7 cellular contexts compared by ENCODE assay signal in genomic region chr7:100208911-100209408, GRCh38. TPM values are rescaled to one million over a fixed set of nuclear protein-coding genes. Genes with fewer than 3 reads are reported as not detected.
DNase-seq lines count a peak whose midpoint lies in the region; ATAC-seq and TF ChIP-seq lines count a peak whose summit lies in the region.

No MANE protein-coding gene starts in this region.

- peak overlapping the region in 2 of 8 donors; percentile 3 to 44 for H3K27ac ChIP-seq in spleen

- H3K27me3 Mint-ChIP-seq in activated CD4-positive, alpha-beta T cell treated with anti-CD3 and anti-CD28 coated beads, Interleukin-2, amount 10 ng/mL, durations not matched to agents 7 days and 5 days: no peaks in the 10 kb centered on the region

- intact Hi-C loops in spleen (cut with DNase I; ENCODE audit: low total_unique reads): no loop called here
- intact Hi-C loops in lower leg skin (cut with DNase I; ENCODE audit: low total_unique reads): loop anchor here (10.0 kb wide), 1 partner anchor 74 kb away; no protein-coding TSS in a partner anchor

- H3K4me1 ChIP-seq in spleen (peaks cover 9 to 61% (median 30%) of the 10 kb centered on the region in 6 donors), BE2C (no peaks in the 10 kb centered on the region)

- H3K27ac Mint-ChIP-seq in activated CD4-positive, alpha-beta T cell treated with anti-CD3 and anti-CD28 coated beads, Interleukin-2, amount 10 ng/mL, durations not matched to agents 7 days and 5 days: peak overlapping the region; percentile 90

- peaks cover 2% of the 10 kb centered on the region for H3K9me3 Mint-ChIP-seq in activated CD4-positive, alpha-beta T cell treated with anti-CD3 and anti-CD28 coated beads, Interleukin-2, amount 10 ng/mL, durations not matched to agents 7 days and 5 days

- H3K36me3 ChIP-seq in spleen (peaks cover 0 to 26% (median 0%) of the 10 kb centered on the region in 6 donors), BE2C (no peaks in the 10 kb centered on the region)

- peak; percentile 62 for DNase-seq in activated CD4-positive, alpha-beta T cell treated with anti-CD3 and anti-CD28 coated beads, Interleukin-2, amount 10 ng/mL, durations not matched to agents 7 days and 5 days
- DNase-seq in spleen: peak; percentile 72
- no peak for DNase-seq in lower leg skin (ENCODE audit: low spot score in 2 of 2)
- no peak for DNase-seq in NCI-H345 (lab: John Stamatoyannopoulos, UW)
- no peak for DNase-seq in BE2C

- no peaks in the 10 kb centered on the region for H3K27me3 ChIP-seq in spleen (replicated peaks in 1 of 7)
- peaks cover 22% of the 10 kb centered on the region for H3K27me3 ChIP-seq in BE2C

- TF ChIP-seq CTCF in spleen (IDR thresholded peaks at IDR 0.05 in 8 of 11, conservative IDR thresholded peaks at IDR 0.05 in 3 of 11) (no peak), lower leg skin (IDR thresholded peaks at IDR 0.05) (no peak), BE2C (IDR thresholded peaks at IDR 0.05; ENCODE audit: low read depth, low read length) (no peak)

- WGBS in spleen, 5 donors: 45 to 54% (median 48%) methylated on average over 6 of the region's 6 CpGs
- 58 to 66% methylated on average over 6 of the region's 6 CpGs for WGBS in lower leg skin, 2 donors

- TF ChIP-seq POLR2A in spleen (IDR thresholded peaks at IDR 0.05) (no peak), lower leg skin (IDR thresholded peaks at IDR 0.05) (no peak)

- POLR2A ChIA-PET in activated CD4-positive, alpha-beta T cell treated with anti-CD3 and anti-CD28 coated beads, Interleukin-2, amount 10 ng/mL, durations not matched to agents 7 days and 5 days (lab: Charles Lee): interaction anchor here (0.6 kb wide), 1 partner anchor 220 kb away, joined by 3 read pairs; no protein-coding TSS in a partner anchor

- H3K36me3 Mint-ChIP-seq in activated CD4-positive, alpha-beta T cell treated with anti-CD3 and anti-CD28 coated beads, Interleukin-2, amount 10 ng/mL, durations not matched to agents 7 days and 5 days (ENCODE audit: low read depth): peaks cover 22% of the 10 kb centered on the region

- H3K4me1 Mint-ChIP-seq in activated CD4-positive, alpha-beta T cell treated with anti-CD3 and anti-CD28 coated beads, Interleukin-2, amount 10 ng/mL, durations not matched to agents 7 days and 5 days: peaks cover 59% of the 10 kb centered on the region

- H3K9me3 ChIP-seq in spleen: no peaks in the 10 kb centered on the region
- no peaks in the 10 kb centered on the region for H3K9me3 ChIP-seq in BE2C

- H3K4me3 ChIP-seq in spleen (no peak overlapping the region), lower leg skin (ENCODE audit: low read depth, poor library complexity, severe bottlenecking) (no peak overlapping the region), BE2C (ENCODE audit: low read depth, low read length) (no peak overlapping the region)

- peak overlapping the region; percentile 57 for H3K4me3 Mint-ChIP-seq in activated CD4-positive, alpha-beta T cell treated with anti-CD3 and anti-CD28 coated beads, Interleukin-2, amount 10 ng/mL, durations not matched to agents 7 days and 5 days

- CTCF ChIA-PET in activated CD4-positive, alpha-beta T cell treated with anti-CD3 and anti-CD28 coated beads, Interleukin-2, amount 10 ng/mL, durations not matched to agents 7 days and 5 days (lab: Charles Lee): interaction anchor here (0.5 to 2.8 kb wide), 6 partner anchors 15 to 198 kb away, joined by 3 to 8 read pairs (median 4); partner anchors contain the start of genes GPC2, STAG3 and TRAPPC14

- ATAC-seq in GM19043 (IDR thresholded peaks at IDR 0.05; ENCODE audit: low read depth, unreplicated experiment) (peak; percentile 85), HG02798 (IDR thresholded peaks at IDR 0.05; ENCODE audit: poor library complexity, unreplicated experiment) (peak; percentile 74)

RNA-seq across cellular contexts. Expression of gene PVRIG, which starts 10.8 kb away (rescaled TPM):
- 10 to 100 TPM; 61.2 to 66.6 TPM for total RNA-seq in activated CD4-positive, alpha-beta T cell treated with anti-CD3 and anti-CD28 coated beads, Interleukin-2, amount 10 ng/mL, durations not matched to agents 7 days and 5 days
- total RNA-seq in spleen: 10 to 100 TPM; 21.9 to 58.7 (median 33.9) TPM
- 10 to 100 TPM; 20.3 to 41.2 (median 30.2) TPM for polyA plus RNA-seq in spleen
- under 1 TPM in 2 of 4 donors, not detected in 2; 0.13 to 0.51 TPM for total RNA-seq in lower leg skin
- polyA plus RNA-seq in BE2C (2012; ENCODE audit: insufficient read depth, insufficient read length, low read depth): 0.99 TPM

RNA-seq across cellular contexts. Expression of gene STAG3, which starts 31.2 kb away (rescaled TPM):
- 10 to 100 TPM; 24.2 to 24.7 TPM for total RNA-seq in activated CD4-positive, alpha-beta T cell treated with anti-CD3 and anti-CD28 coated beads, Interleukin-2, amount 10 ng/mL, durations not matched to agents 7 days and 5 days
- total RNA-seq in spleen (10 to 100 TPM in 5 of 7 donors, 1 to 10 TPM in 2; 8.0 to 59.6 (median 31.4) TPM), lower leg skin (1 to 10 TPM in 2 of 4 donors, under 1 TPM in 2; 0.34 to 1.8 (median 1.0) TPM)
- polyA plus RNA-seq in spleen: 100 to 1,000 TPM in 2 of 3 donors, 10 to 100 TPM in 1; 69.5 to 123 (median 104) TPM
- 5.3 TPM for polyA plus RNA-seq in BE2C (2012; ENCODE audit: insufficient read depth, insufficient read length, low read depth)

RNA-seq across cellular contexts. Expression of gene GPC2, which starts 31.8 kb away (rescaled TPM):
- 10 to 100 TPM; 13.9 to 20.9 TPM for total RNA-seq in activated CD4-positive, alpha-beta T cell treated with anti-CD3 and anti-CD28 coated beads, Interleukin-2, amount 10 ng/mL, durations not matched to agents 7 days and 5 days
- 1 to 10 TPM; 2.4 to 5.3 (median 4.5) TPM for total RNA-seq in spleen
- polyA plus RNA-seq in spleen: 1 to 10 TPM; 2.1 to 4.4 (median 4.2) TPM
- 10 to 100 TPM in 3 of 4 donors, 1 to 10 TPM in 1; 7.3 to 27.4 (median 11.8) TPM for total RNA-seq in lower leg skin
- 7.4 TPM for polyA plus RNA-seq in BE2C (2012; ENCODE audit: insufficient read depth, insufficient read length, low read depth)

RNA-seq across cellular contexts. Expression of gene GAL3ST4, which starts 40.5 kb away (rescaled TPM):
- total RNA-seq in activated CD4-positive, alpha-beta T cell treated with anti-CD3 and anti-CD28 coated beads, Interleukin-2, amount 10 ng/mL, durations not matched to agents 7 days and 5 days: 10 to 100 TPM; 14.2 to 15.6 TPM
- 1 to 10 TPM; 1.3 to 6.2 (median 3.0) TPM for total RNA-seq in spleen
- 1 to 10 TPM; 1.0 to 2.8 (median 1.1) TPM for polyA plus RNA-seq in spleen
- total RNA-seq in lower leg skin: 10 to 100 TPM; 25.3 to 36.1 (median 27.2) TPM
- 0.80 TPM for polyA plus RNA-seq in BE2C (2012; ENCODE audit: insufficient read depth, insufficient read length, low read depth)

RNA-seq across cellular contexts. Expression of gene TRAPPC14, which starts 50.4 kb away (rescaled TPM):
- 10 to 100 TPM; 54.0 to 54.6 TPM for total RNA-seq in activated CD4-positive, alpha-beta T cell treated with anti-CD3 and anti-CD28 coated beads, Interleukin-2, amount 10 ng/mL, durations not matched to agents 7 days and 5 days
- total RNA-seq in spleen (10 to 100 TPM; 33.0 to 68.7 (median 48.2) TPM), lower leg skin (10 to 100 TPM; 20.8 to 46.5 (median 25.2) TPM)
- polyA plus RNA-seq in spleen: 10 to 100 TPM; 33.0 to 54.5 (median 51.4) TPM
- 38.3 TPM for polyA plus RNA-seq in BE2C (2012; ENCODE audit: insufficient read depth, insufficient read length, low read depth)

Comparison
In these comparisons a context has a peak if more than half of its experiments do, and no peak if none do; other contexts are left out.
1. DNase-seq: peak in activated CD4-positive, alpha-beta T cell treated with anti-CD3 and anti-CD28 coated beads, Interleukin-2, amount 10 ng/mL, durations not matched to agents 7 days and 5 days (single experiment) and spleen (single experiment); none in lower leg skin (0 of 2), NCI-H345 (single experiment) and BE2C (single experiment).
2. RNA of gene PVRIG, which starts 10.8 kb away (total RNA-seq): 61.2 to 66.6 TPM in activated CD4-positive, alpha-beta T cell treated with anti-CD3 and anti-CD28 coated beads, Interleukin-2, amount 10 ng/mL, durations not matched to agents 7 days and 5 days and 21.9 to 58.7 TPM in spleen; 0.13 to 0.51 TPM in lower leg skin; every median in the first group is over 10 times any median in the second.